ENCODE assay signal across 1 cellular context in the genomic region with DNA sequence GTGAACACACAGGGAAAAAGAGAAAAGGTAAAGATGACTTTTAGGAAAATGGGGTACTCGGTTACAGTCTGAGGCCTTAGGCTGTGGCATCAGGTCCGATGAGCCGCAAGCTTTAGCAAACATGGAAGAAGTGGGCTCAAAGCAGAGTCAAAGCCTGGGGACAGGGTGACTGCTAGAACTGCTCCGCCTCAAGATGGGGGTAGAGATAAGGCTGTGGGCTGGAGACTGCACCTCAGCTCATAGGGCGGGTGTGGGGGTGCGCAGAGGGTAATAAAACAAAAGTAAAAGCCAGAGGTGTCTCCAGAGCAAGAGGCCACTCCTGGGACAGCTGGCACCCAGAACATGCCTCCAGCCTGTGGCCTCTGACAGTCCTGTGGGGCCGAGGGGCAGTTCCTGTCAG.
TF ChIP-seq lines count a peak whose summit lies in the region.

No MANE protein-coding gene starts in this region.

TF ChIP-seq in H1, 55 proteins besides CTCF, POLR2A, EP300 and RAD21:
- TF ChIP-seq BCL11A (IDR thresholded peaks at IDR 0.05; ENCODE audit: low read depth in 2 of 2, low read length in 2 of 2), result no peak
- no peak for TF ChIP-seq GABPA (IDR thresholded peaks at IDR 0.05; ENCODE audit: borderline replicate concordance, insufficient read depth, low read length)
- TF ChIP-seq SP4 (IDR thresholded peaks at IDR 0.05; ENCODE audit: low read length), result no peak
- TF ChIP-seq CHD2 (IDR thresholded peaks at IDR 0.05; ENCODE audit: low read length), result no peak
- TF ChIP-seq TEAD4 (IDR thresholded peaks at IDR 0.05; ENCODE audit: low read depth, low read length), result no peak
- TF ChIP-seq BACH1 (IDR thresholded peaks at IDR 0.05; ENCODE audit: low read length), result no peak
- no peak for TF ChIP-seq JUN (IDR thresholded peaks at IDR 0.05; ENCODE audit: low read depth, low read length)
- TF ChIP-seq, protein P1, sequence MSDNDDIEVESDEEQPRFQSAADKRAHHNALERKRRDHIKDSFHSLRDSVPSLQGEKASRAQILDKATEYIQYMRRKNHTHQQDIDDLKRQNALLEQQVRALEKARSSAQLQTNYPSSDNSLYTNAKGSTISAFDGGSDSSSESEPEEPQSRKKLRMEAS (IDR thresholded peaks at IDR 0.05), result no peak
- no peak for TF ChIP-seq YY1 (IDR thresholded peaks at IDR 0.05; ENCODE audit: low read depth, low read length)
- TF ChIP-seq CBX5 (IDR thresholded peaks at IDR 0.05; ENCODE audit: low read depth, low read length), result no peak
- no peak for TF ChIP-seq JUND (IDR thresholded peaks at IDR 0.05; ENCODE audit: low read length)
- TF ChIP-seq GTF2F1 (IDR thresholded peaks at IDR 0.05; ENCODE audit: borderline replicate concordance, low read depth, low read length), result no peak
